Comparison of ENCODE assay signal across 27 cellular contexts in genomic region chr2:42685303-42685702, GRCh38.
"Had no signal": no experiment of that assay in that cellular context is flagged by ENCODE, and none has a peak within 500 bp of the region (broad histone marks: within the 10 kb centered on the region; RNA-seq: fewer than 3 reads in every experiment).

No MANE protein-coding gene starts in this region.

- H3K27ac ChIP-seq: coronary artery, dorsolateral prefrontal cortex, epithelial cell of prostate, esophagus squamous epithelium, gastrocnemius medialis, heart right ventricle, left lung, lower lobe of right lung had no signal

- ATAC-seq: esophagus mucosa, gastrocnemius medialis, heart right ventricle, left cardiac atrium, left ventricle myocardium superior, lower lobe of right lung, mucosa of descending colon had no signal

- H3K4me1 ChIP-seq: esophagus squamous epithelium, gastrocnemius medialis, heart right ventricle, left lung, lower lobe of right lung had no signal

- H3K9me3 ChIP-seq: esophagus squamous epithelium, gastrocnemius medialis, heart right ventricle, left lung, lower lobe of right lung, mucosa of descending colon had no signal

- H3K4me3 ChIP-seq: coronary artery, dorsolateral prefrontal cortex, esophagus squamous epithelium, gastrocnemius medialis, heart right ventricle, left lung, lower lobe of right lung, mucosa of descending colon had no signal

- H3K27ac Mint-ChIP-seq: mesothelial cell of epicardium had no signal

- H3K27me3 ChIP-seq: dorsolateral prefrontal cortex, esophagus squamous epithelium, gastrocnemius medialis, heart right ventricle, left lung had no signal

- FAIRE-seq: colon, endometrium, islet of Langerhans, keratinocyte had no signal

- H3K4me3 Mint-ChIP-seq: mesothelial cell of epicardium had no signal

- H3K9me3 Mint-ChIP-seq: mesothelial cell of epicardium had no signal

- DNase-seq: dermis blood vessel endothelial cell; dorsolateral prefrontal cortex; effector CD4-positive, alpha-beta T cell; effector memory CD4-positive, alpha-beta T cell; erythroblast; esophagus squamous epithelium; foreskin fibroblast; foreskin melanocyte; gastrocnemius medialis; glutamatergic neuron; head of caudate nucleus; heart right ventricle; hippocampal formation; left cardiac atrium; left lung; left ventricle myocardium superior; lower lobe of right lung; mesenchymal stem cell; mucosa of descending colon had no signal
